ENCODE assay signal across 8 cellular contexts in the genomic region with DNA sequence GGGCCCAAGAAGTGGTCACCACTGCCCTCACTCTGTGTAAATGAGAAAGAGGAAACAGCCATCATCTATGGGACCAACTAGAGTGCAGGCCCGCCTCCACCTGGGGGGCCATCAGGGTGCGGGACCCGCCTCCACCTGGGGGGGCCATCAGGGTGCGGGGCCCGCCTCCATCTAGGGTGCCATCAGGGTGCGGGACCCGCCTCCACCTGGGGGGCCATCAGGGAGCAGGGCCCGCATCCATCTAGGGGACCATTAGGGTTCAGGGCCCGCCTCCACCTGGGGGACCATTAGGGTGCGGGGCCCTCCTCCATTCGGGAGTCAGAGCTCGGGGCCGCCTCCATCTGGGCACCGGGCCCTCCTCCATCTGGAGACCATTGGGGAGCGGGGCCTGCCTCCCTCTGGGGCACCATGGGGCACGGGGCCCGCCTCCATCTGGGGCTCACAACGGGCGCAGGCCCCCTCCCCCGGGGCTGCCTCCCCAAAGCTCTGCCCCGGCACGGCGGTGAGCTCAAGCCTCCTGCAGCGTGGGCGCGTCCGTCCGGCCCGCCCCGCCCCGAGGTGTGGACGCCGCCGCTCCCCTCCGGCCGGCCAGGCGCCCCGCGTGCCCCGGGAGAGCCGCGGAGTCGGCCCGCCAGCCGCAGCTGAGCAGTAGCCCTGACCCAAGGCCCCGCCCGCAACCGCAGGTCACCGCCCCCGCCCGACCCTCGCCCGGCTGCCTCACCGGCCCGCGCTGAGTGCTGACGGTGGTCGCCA. TPM values are rescaled to one million over a fixed set of nuclear protein-coding genes. Genes with fewer than 3 reads are reported as not detected.
DNase-seq lines count a peak whose midpoint lies in the region; ATAC-seq, FAIRE-seq and TF ChIP-seq lines count a peak whose summit lies in the region.

No MANE protein-coding gene starts in this region.

- in situ Hi-C loops in GM12878 (cut with MboI) = no loop called here

- H3K4me1 ChIP-seq in GM12878 (ENCODE audit: control insufficient read depth, insufficient read depth, low read length) (peaks cover 33% of the 10 kb centered on the region), thoracic aorta (ENCODE audit: control insufficient read depth in 1 of 2, low read depth in 2 of 2) (peaks cover 32 to 46% of the 10 kb centered on the region in 2 donors)

- CTCF ChIA-PET in GM12878 (lab: Yijun Ruan, JAX) = interaction anchor here (0.6 to 0.7 kb wide), 2 partner anchors 43 to 189 kb away, joined by 3 read pairs; no protein-coding TSS in a partner anchor

- SMC1A ChIA-PET in GM12878 (lab: Charles Lee; ENCODE audit: uncharacterized antibody, unreplicated experiment) = no interaction called here

- no peak for TF ChIP-seq EP300 in GM12878 (IDR thresholded peaks at IDR 0.05; ENCODE audit: borderline replicate concordance in 1 of 2, control insufficient read depth in 1 of 2, low read depth in 2 of 2, low read length in 2 of 2)

- no peak for FAIRE-seq in GM12878 (lab: Jason Lieb, UNC)

- H4K20me1 ChIP-seq in GM12878 (ENCODE audit: control insufficient read depth, insufficient read depth) = no peaks in the 10 kb centered on the region; the same call in 1 of the 2 replicates

- H3K79me2 ChIP-seq in GM12878 (ENCODE audit: control insufficient read depth, insufficient read depth, low read length) = peaks cover 21% of the 10 kb centered on the region

- H3K27me3 ChIP-seq in GM12878 (replicated peaks in 1 of 2; ENCODE audit: control insufficient read depth in 2 of 2, insufficient read depth in 2 of 2, low read length in 1 of 2) = no peaks in the 10 kb centered on the region
- H3K27me3 ChIP-seq in thoracic aorta (replicated peaks; ENCODE audit: insufficient read depth) = no peaks in the 10 kb centered on the region

- DNase-seq in COLO668 (lab: John Stamatoyannopoulos, UW; ENCODE audit: unreplicated experiment) = peak; percentile 23
- no peak for DNase-seq in GM12878 (ENCODE audit: low read depth, low spot score)
- no peak for DNase-seq in left colon
- no peak for DNase-seq in thoracic aorta (ENCODE audit: low spot score)
- DNase-seq in SW 1271 (lab: John Stamatoyannopoulos, UW) = no peak
- DNase-seq in SKM-1 treated with dmso at 0.1 percent for 144 hours (lab: John Stamatoyannopoulos, UW; ENCODE audit: unreplicated experiment) = no peak

- peak overlapping the region; percentile 81 for H2AFZ ChIP-seq in GM12878 (ENCODE audit: control insufficient read depth, low read depth, low read length)

- POLR2A ChIA-PET in GM12878 (lab: Charles Lee) = interaction anchor here (0.7 to 1.2 kb wide), 2 partner anchors 75 to 311 kb away, joined by 3 read pairs; no protein-coding TSS in a partner anchor

- no TSS peak for BruUV-seq in GM12878 (replicated peaks; lab: Mats Ljungman, UMichigan)

- intact Hi-C loops in GM12878 (cut with micrococcal nuclease; ENCODE audit: unreplicated experiment) = loop anchor here (10.0 kb wide), 2 partner anchors 76 to 266 kb away; a partner anchor contains a TSS
- intact Hi-C loops in left colon (cut with DNase I, micrococcal nuclease) = no loop called here

- ATAC-seq in GM21381 (IDR thresholded peaks at IDR 0.05; ENCODE audit: unreplicated experiment) (peak; percentile 37), HG03571 (IDR thresholded peaks at IDR 0.05; ENCODE audit: unreplicated experiment) (peak; percentile 42), GM12878 (peak; percentile 70), left colon (peak; percentile 53), thoracic aorta (ENCODE audit: insufficient number of reproducible peaks, low FRiP score, low read depth) (peak; percentile 20)

- H3K9me3 ChIP-seq in GM12878 (replicated peaks; ENCODE audit: control insufficient read depth, insufficient read depth, low read length) (peaks cover 9% of the 10 kb centered on the region), thoracic aorta (no peaks in the 10 kb centered on the region)

- WGBS in GM12878 (ENCODE audit: insufficient coverage, insufficient replicate concordance, low lambda C conversion rate, missing lambda C conversion rate) = 1% methylated on average over 38 of the region's 58 CpGs

- H3K4me3 ChIP-seq in GM12878 (peak overlapping the region; percentile 67), thoracic aorta (peak overlapping the region; percentile 89)

- TF ChIP-seq CTCF in GM12878 (IDR thresholded peaks at IDR 0.05 in 2 of 3, conservative IDR thresholded peaks at IDR 0.05 in 1 of 3; ENCODE audit: control insufficient read depth in 2 of 3, extremely low read depth in 1 of 3, insufficient read depth in 1 of 3, low read depth in 3 of 3, low read length in 3 of 3) = no peak
- no peak for TF ChIP-seq CTCF in thoracic aorta (IDR thresholded peaks at IDR 0.05)

- no peaks in the 10 kb centered on the region; a peak in 1 of 4 replicates for H3K36me3 ChIP-seq in GM12878 (ENCODE audit: control insufficient read depth in 2 of 2, insufficient read depth in 2 of 2, low read length in 1 of 2)
- no peaks in the 10 kb centered on the region for H3K36me3 ChIP-seq in thoracic aorta

- peak overlapping the region; percentile 86 for H3K4me2 ChIP-seq in GM12878 (ENCODE audit: control insufficient read depth, insufficient read depth)

- no peak for TF ChIP-seq POLR2A in GM12878 (IDR thresholded peaks at IDR 0.05; ENCODE audit: low read depth, low read length)

- H3K9ac ChIP-seq in GM12878 (ENCODE audit: control insufficient read depth, insufficient read depth, low read length) = peak overlapping the region; percentile 42; the same call in 1 of the 2 replicates

- RAD21 ChIA-PET in GM12878 (lab: Charles Lee; ENCODE audit: unreplicated experiment) = interaction anchor here (0.8 kb wide), 1 partner anchor 206 kb away, joined by 3 read pairs; no protein-coding TSS in a partner anchor

- TF ChIP-seq RAD21 in GM12878 (IDR thresholded peaks at IDR 0.05; ENCODE audit: insufficient read depth, low read depth, low read length) = no peak

- H3K27ac ChIP-seq in GM12878 (ENCODE audit: control insufficient read depth, insufficient read depth) (peak overlapping the region; percentile 37; the same call in 1 of the 2 replicates), thoracic aorta (peak overlapping the region; percentile 64 to 95)

TF ChIP-seq in GM12878, 131 proteins besides CTCF, POLR2A, EP300 and RAD21:
- TF ChIP-seq TCF12 (IDR thresholded peaks at IDR 0.05; ENCODE audit: low read depth, low read length) (no peak), BHLHE40 (IDR thresholded peaks at IDR 0.05; ENCODE audit: borderline replicate concordance in 1 of 2, low read depth in 2 of 2, low read length in 1 of 2) (peak in 1 of 2 experiments; percentile 5; a peak in 1 of 4 replicates), TCF3 (IDR thresholded peaks at IDR 0.05; ENCODE audit: borderline replicate concordance, insufficient read depth, low read depth, low read length) (0 out of 2 replicates have a peak, but pooled peaks have one; percentile 14), GATAD2B (conservative IDR thresholded peaks at IDR 0.05; ENCODE audit: low read depth) (peak; percentile 58), LARP7 (IDR thresholded peaks at IDR 0.05) (peak; percentile 72; the same call in 1 of the 2 replicates), NBN (IDR thresholded peaks at IDR 0.05) (no peak), RUNX3 (IDR thresholded peaks at IDR 0.05; ENCODE audit: low read length) (peak; percentile 45; the same call in 1 of the 2 replicates), SIX5 (IDR thresholded peaks at IDR 0.05; ENCODE audit: low read depth, low read length, severe bottlenecking) (no peak), EGR1 (IDR thresholded peaks at IDR 0.05; ENCODE audit: borderline replicate concordance in 1 of 2, low read depth in 2 of 2, low read length in 2 of 2) (peak in 1 of 2 experiments; percentile 49; a peak in 1 of 3 replicates), CBFB (IDR thresholded peaks at IDR 0.05; ENCODE audit: low read depth) (no peak)
- TF ChIP-seq, protein P1, sequence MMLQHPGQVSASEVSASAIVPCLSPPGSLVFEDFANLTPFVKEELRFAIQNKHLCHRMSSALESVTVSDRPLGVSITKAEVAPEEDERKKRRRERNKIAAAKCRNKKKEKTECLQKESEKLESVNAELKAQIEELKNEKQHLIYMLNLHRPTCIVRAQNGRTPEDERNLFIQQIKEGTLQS (IDR thresholded peaks at IDR 0.05; ENCODE audit: borderline replicate concordance, extremely low read depth, low read depth, low read length) = no peak
- TF ChIP-seq, protein P2, sequence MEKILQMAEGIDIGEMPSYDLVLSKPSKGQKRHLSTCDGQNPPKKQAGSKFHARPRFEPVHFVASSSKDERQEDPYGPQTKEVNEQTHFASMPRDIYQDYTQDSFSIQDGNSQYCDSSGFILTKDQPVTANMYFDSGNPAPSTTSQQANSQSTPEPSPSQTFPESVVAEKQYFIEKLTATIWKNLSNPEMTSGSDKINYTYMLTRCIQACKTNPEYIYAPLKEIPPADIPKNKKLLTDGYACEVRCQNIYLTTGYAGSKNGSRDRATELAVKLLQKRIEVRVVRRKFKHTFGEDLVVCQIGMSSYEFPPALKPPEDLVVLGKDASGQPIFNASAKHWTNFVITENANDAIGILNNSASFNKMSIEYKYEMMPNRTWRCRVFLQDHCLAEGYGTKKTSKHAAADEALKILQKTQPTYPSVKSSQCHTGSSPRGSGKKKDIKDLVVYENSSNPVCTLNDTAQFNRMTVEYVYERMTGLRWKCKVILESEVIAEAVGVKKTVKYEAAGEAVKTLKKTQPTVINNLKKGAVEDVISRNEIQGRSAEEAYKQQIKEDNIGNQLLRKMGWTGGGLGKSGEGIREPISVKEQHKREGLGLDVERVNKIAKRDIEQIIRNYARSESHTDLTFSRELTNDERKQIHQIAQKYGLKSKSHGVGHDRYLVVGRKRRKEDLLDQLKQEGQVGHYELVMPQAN (conservative IDR thresholded peaks at IDR 0.05) = peak; percentile 95; the same call in 1 of the 2 replicates

RNA-seq across cellular contexts. Expression of a gene that starts 0.5 kb away (rescaled TPM):
- 22.5 and 27.2 TPM in 2 replicates for total RNA-seq in GM12878 (2013; cell fraction: nucleolus; rRNA removed)
- total RNA-seq in GM12878 (2014; rRNA removed) = 15.4 and 21.2 TPM in 2 replicates
- 4.3 and 5.6 TPM in 2 replicates for total RNA-seq in GM12878 (2014; rRNA removed; fragmentation: Illumina TruSeq; extraction: Trizol)
- total RNA-seq in GM12878 (2021) = 36.5 and 36.8 TPM in 2 replicates
- polyA plus RNA-seq in GM12878 (2011; ENCODE audit: low read depth) = 7.0 TPM
- polyA plus RNA-seq in GM12878 (2011; rRNA removed) = 10.0 and 26.9 TPM in 2 replicates
- 29.3 and 37.1 TPM in 2 replicates for polyA plus RNA-seq in GM12878 (2011; cell fraction: cytosol; rRNA removed)
- 54.0 and 62.2 TPM in 2 replicates for polyA plus RNA-seq in GM12878 (2011; cell fraction: nucleus; rRNA removed)
- 20.7 and 23.8 TPM in 2 replicates for polyA plus RNA-seq in GM12878 (2012)
- 2.0 and 5.3 TPM in 2 replicates for polyA plus RNA-seq in GM12878 (2014; fragmentation: Illumina TruSeq; extraction: Trizol)
- 1 to 10 TPM in 1 of 2 experiments, under 1 TPM in 1; 0.47 to 1.0 TPM for polyA plus RNA-seq in GM12878 (2014; fragmentation: Nextera tagmentation; extraction: Ambion mirVana)
- polyA plus RNA-seq in GM12878 (2014; rRNA removed) = 22.0 and 29.3 TPM in 2 replicates
- polyA plus RNA-seq in GM12878 (2016; fragmentation: Nextera tagmentation; extraction: Ambion mirVana) = 10 to 100 TPM; 31.2 to 39.5 TPM
- 31.4 and 39.1 TPM in 2 replicates for polyA minus RNA-seq in GM12878 (2011; rRNA and poly(A)+ RNA removed)
- polyA minus RNA-seq in GM12878 (2011; cell fraction: cytosol; rRNA and poly(A)+ RNA removed) = 11.6 and 13.1 TPM in 2 replicates
- 16.9 and 32.7 TPM in 2 replicates for polyA minus RNA-seq in GM12878 (2011; cell fraction: nucleus; rRNA and poly(A)+ RNA removed)
- total RNA-seq in left colon = 10 to 100 TPM; 62.8 to 63.7 TPM
- total RNA-seq in thoracic aorta = 10 to 100 TPM; 46.0 to 46.3 TPM

Comparison
In these comparisons a context has a peak if more than half of its experiments do, and no peak if none do; other contexts are left out.
1. ATAC-seq: peak in every context shown above with its lines; median percentile 70 in GM12878; 53 in left colon; 42 in HG03571; 37 in GM21381; 20 in thoracic aorta.